In the genomic region with DNA sequence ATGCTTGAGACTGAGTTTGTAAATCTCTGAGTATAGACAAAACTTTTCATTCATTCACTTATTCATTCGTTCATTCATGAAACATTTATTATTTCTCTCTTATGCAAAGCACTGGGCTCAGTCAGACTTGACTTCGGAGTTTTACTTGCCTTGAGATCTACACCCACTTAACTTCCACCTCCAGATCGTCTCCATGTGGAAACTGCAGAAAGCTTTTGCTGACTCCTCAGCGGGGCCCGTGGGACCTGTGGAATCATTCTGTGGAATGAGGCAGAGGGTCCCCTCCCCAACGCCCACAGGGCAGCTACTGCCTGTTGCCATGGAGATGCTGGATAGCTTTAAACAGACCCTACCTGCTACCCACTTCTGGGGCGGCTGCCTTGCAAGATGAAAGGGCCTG, we compare ENCODE assay signal across 17 cellular contexts.
DNase-seq lines count a peak whose midpoint lies in the region; ATAC-seq and TF ChIP-seq lines count a peak whose summit lies in the region.
"Had no signal": no experiment of that assay in that cellular context is flagged by ENCODE, and none has a peak within 500 bp of the region (broad histone marks: within the 10 kb centered on the region; RNA-seq: fewer than 3 reads in every experiment).

No MANE protein-coding gene starts in this region.

- H3K4me2 ChIP-seq in mesendoderm (ENCODE audit: low read length): no peak overlapping the region
- H3K4me2 ChIP-seq: BLaER1 had no signal

- H3K23ac ChIP-seq in mesendoderm (ENCODE audit: low read length): no peak overlapping the region

- H2BK120ac ChIP-seq in mesendoderm (ENCODE audit: low read depth, low read length): no peak overlapping the region

- no peak overlapping the region for H2AK5ac ChIP-seq in mesendoderm (ENCODE audit: low read length)

- no peak overlapping the region for H3K56ac ChIP-seq in mesendoderm (ENCODE audit: low read length)

- no peaks in the 10 kb centered on the region for H3K27me3 Mint-ChIP-seq in endodermal cell (ENCODE audit: insufficient read depth)

- ATAC-seq in RWPE2 (ENCODE audit: low read depth): no peak
- ATAC-seq: CD8-positive, alpha-beta T cell had no signal

- H3K79me1 ChIP-seq in mesendoderm (ENCODE audit: low read length): no peaks in the 10 kb centered on the region

- no peak overlapping the region for H3K18ac ChIP-seq in mesendoderm (ENCODE audit: low read length)

- no peaks in the 10 kb centered on the region for H3K79me2 ChIP-seq in mesendoderm (ENCODE audit: control insufficient read depth, insufficient read depth, low read length)

- DNase-seq in RWPE2 (ENCODE audit: low spot score) (peak; percentile 52), endodermal cell (peak; percentile 44), mesendoderm (peak; percentile 47), AML-193 (lab: John Stamatoyannopoulos, UW) (no peak), SKM-1 treated with dmso at 0.1 percent for 144 hours (lab: John Stamatoyannopoulos, UW; ENCODE audit: unreplicated experiment) (no peak), cortex of kidney (lab: John Stamatoyannopoulos, UW) (no peak)
- DNase-seq: CD4-positive, CD25-positive, alpha-beta regulatory T cell; CD8-positive, alpha-beta T cell; DMS153; DND-41; GM23248; H7; HCEC 1CT had no signal

- H3K27ac ChIP-seq in RWPE2 (ENCODE audit: poor library complexity, severe bottlenecking) (no peak overlapping the region), endodermal cell (ENCODE audit: low read depth, low read length) (no peak overlapping the region), mesendoderm (ENCODE audit: low read depth, low read length) (no peak overlapping the region)
- H3K27ac ChIP-seq: BLaER1, C4-2B, GM23248 had no signal

- H2BK5ac ChIP-seq in mesendoderm (ENCODE audit: low read length): no peak overlapping the region

- H3K4ac ChIP-seq in mesendoderm (ENCODE audit: low read depth, low read length): no peak overlapping the region

- no peak overlapping the region for H4K5ac ChIP-seq in mesendoderm (ENCODE audit: low read length)

- H3K9me3 ChIP-seq in RWPE2 (ENCODE audit: severe bottlenecking) (no peaks in the 10 kb centered on the region), endodermal cell (ENCODE audit: control insufficient read depth, low read length) (no peaks in the 10 kb centered on the region)
- H3K9me3 ChIP-seq: BLaER1, Caco-2 had no signal

- H3K4me3 ChIP-seq in RWPE2 (ENCODE audit: severe bottlenecking) (no peak overlapping the region), endodermal cell (ENCODE audit: low read length) (no peak overlapping the region), mesendoderm (ENCODE audit: low read length) (no peak overlapping the region)
- H3K4me3 ChIP-seq: BLaER1, GM23248 had no signal

- H3K4me1 ChIP-seq in RWPE2 (ENCODE audit: insufficient read depth, poor library complexity, severe bottlenecking): no peaks in the 10 kb centered on the region
- peaks cover 32% of the 10 kb centered on the region for H3K4me1 ChIP-seq in endodermal cell (ENCODE audit: control insufficient read depth, insufficient read depth, low read length)
- H3K4me1 ChIP-seq in mesendoderm (ENCODE audit: control insufficient read depth, low read depth, low read length): peaks cover 12% of the 10 kb centered on the region

- H3K36me3 Mint-ChIP-seq in endodermal cell (ENCODE audit: low read depth): no peaks in the 10 kb centered on the region
- H3K36me3 Mint-ChIP-seq: CD4-positive, CD25-positive, alpha-beta regulatory T cell; CD8-positive, alpha-beta T cell had no signal

- H3K36me3 ChIP-seq in RWPE2 (ENCODE audit: low read depth) (no peaks in the 10 kb centered on the region), endodermal cell (ENCODE audit: control insufficient read depth, insufficient read depth, low read length) (no peaks in the 10 kb centered on the region), mesendoderm (ENCODE audit: control insufficient read depth, insufficient read depth, low read length) (no peaks in the 10 kb centered on the region)
- H3K36me3 ChIP-seq: BLaER1 had no signal

- no peak overlapping the region for H4K8ac ChIP-seq in mesendoderm (ENCODE audit: low read depth, low read length)

- 87 to 91% methylated on average over 5 to 7 of the region's 7 CpGs for WGBS in endodermal cell (ENCODE audit: insufficient coverage in 1 of 2, insufficient read length in 1 of 2), 2 experiments
- WGBS in mesendoderm (ENCODE audit: extremely low coverage, insufficient coverage, low lambda C conversion rate): no CpG with 5 or more reads among the region's 7 CpGs

- peaks cover 61% of the 10 kb centered on the region for H3K4me1 Mint-ChIP-seq in endodermal cell
- H3K4me1 Mint-ChIP-seq: CD4-positive, CD25-positive, alpha-beta regulatory T cell had no signal

- H2BK15ac ChIP-seq in mesendoderm (replicated peaks; ENCODE audit: low read depth): no peak overlapping the region

- TF ChIP-seq CTCF in RWPE2 (IDR thresholded peaks at IDR 0.05; ENCODE audit: poor library complexity, severe bottlenecking) (no peak), endodermal cell (conservative IDR thresholded peaks at IDR 0.05) (no peak)

- H3K9ac ChIP-seq in endodermal cell (ENCODE audit: extremely low read depth, low read length, poor library complexity, severe bottlenecking) (no peak overlapping the region), mesendoderm (ENCODE audit: low read length) (no peak overlapping the region)
- H3K9ac ChIP-seq: BLaER1, GM23248 had no signal

- no peaks in the 10 kb centered on the region for H3K9me3 Mint-ChIP-seq in endodermal cell
- H3K9me3 Mint-ChIP-seq: CD8-positive, alpha-beta T cell had no signal

- H3K4me3 Mint-ChIP-seq in endodermal cell: no peak overlapping the region
- H3K4me3 Mint-ChIP-seq: B cell; CD4-positive, CD25-positive, alpha-beta regulatory T cell; CD8-positive, alpha-beta T cell had no signal

- peaks cover 39% of the 10 kb centered on the region for H3K27me3 ChIP-seq in RWPE2 (ENCODE audit: insufficient read depth, poor library complexity, severe bottlenecking)
- no peaks in the 10 kb centered on the region for H3K27me3 ChIP-seq in endodermal cell (ENCODE audit: control insufficient read depth, insufficient read depth, low read length, poor library complexity, severe bottlenecking)
- no peaks in the 10 kb centered on the region for H3K27me3 ChIP-seq in mesendoderm (ENCODE audit: insufficient read depth, low read length, poor library complexity)
- H3K27me3 ChIP-seq: BLaER1 had no signal

- H3K27ac Mint-ChIP-seq in endodermal cell: no peak overlapping the region
- H3K27ac Mint-ChIP-seq: B cell; CD4-positive, CD25-positive, alpha-beta regulatory T cell; CD8-positive, alpha-beta T cell had no signal

Comparison
In these comparisons a context has a peak if more than half of its experiments do, and no peak if none do; other contexts are left out.
1. DNase-seq: peak in RWPE2 (single experiment), endodermal cell (single experiment) and mesendoderm (single experiment); none in AML-193 (0 of 2), SKM-1 treated with dmso at 0.1 percent for 144 hours (single experiment) and cortex of kidney (single experiment).